In genomic region chr4:7398788-7399432, GRCh38 we compare ENCODE assay signal across 16 cellular contexts. TPM values are rescaled to one million over a fixed set of nuclear protein-coding genes. Genes with fewer than 3 reads are reported as not detected.
"Had no signal": no experiment of that assay in that cellular context is flagged by ENCODE, and none has a peak within 500 bp of the region (broad histone marks: within the 10 kb centered on the region; RNA-seq: fewer than 3 reads in every experiment).

No MANE protein-coding gene starts in this region.

- H3K27me3 ChIP-seq: pancreas, thyroid gland, uterus had no signal

- H3K27ac Mint-ChIP-seq: activated naive CD4-positive, alpha-beta T cell treated with anti-CD3 and anti-CD28 coated beads for 36 hours; activated T-cell treated with anti-CD3 and anti-CD28 coated beads, Interleukin-2, amount 50 U/mL, for 72 hours had no signal

- H3K9me3 ChIP-seq: left lung, pancreas, thyroid gland, uterus had no signal

- H3K36me3 ChIP-seq: left lung, pancreas, thyroid gland, uterus had no signal

- H3K9me3 Mint-ChIP-seq: activated naive CD4-positive, alpha-beta T cell treated with anti-CD3 and anti-CD28 coated beads for 36 hours had no signal

- H3K4me3 Mint-ChIP-seq: activated naive CD4-positive, alpha-beta T cell treated with anti-CD3 and anti-CD28 coated beads for 36 hours; activated T-cell treated with anti-CD3 and anti-CD28 coated beads, Interleukin-2, amount 50 U/mL, for 72 hours; neural crest cell had no signal

- DNase-seq: activated CD4-positive, alpha-beta T cell treated with anti-CD3 and anti-CD28 coated beads for 1 hour; activated CD4-positive, alpha-beta T cell treated with anti-CD3 and anti-CD28 coated beads, Interleukin-2, amount 50 U/mL, for 48 hours; activated naive CD4-positive, alpha-beta T cell treated with anti-CD3 and anti-CD28 coated beads for 36 hours; activated T-cell treated with anti-CD3 and anti-CD28 coated beads, Interleukin-2, amount 50 U/mL, for 72 hours; effector CD4-positive, alpha-beta T cell; foreskin melanocyte; small intestine; T-helper 9 cell had no signal

- H3K4me3 ChIP-seq: coronary artery, left lung, pancreas, thyroid gland, uterus had no signal

- H3K27ac ChIP-seq: coronary artery, left lung, pancreas, thyroid gland, uterus had no signal

RNA-seq across cellular contexts. Expression of gene PSAPL1, which starts 35.8 kb away (rescaled TPM):
- total RNA-seq: activated naive CD4-positive, alpha-beta T cell treated with anti-CD3 and anti-CD28 coated beads for 36 hours; activated T-cell treated with anti-CD3 and anti-CD28 coated beads, Interleukin-2, amount 50 U/mL, for 72 hours; astrocyte; neural crest cell; renal cortical epithelial cell; thyroid gland; uterus had no signal
